8 cellular contexts compared by ENCODE assay signal in the genomic region with DNA sequence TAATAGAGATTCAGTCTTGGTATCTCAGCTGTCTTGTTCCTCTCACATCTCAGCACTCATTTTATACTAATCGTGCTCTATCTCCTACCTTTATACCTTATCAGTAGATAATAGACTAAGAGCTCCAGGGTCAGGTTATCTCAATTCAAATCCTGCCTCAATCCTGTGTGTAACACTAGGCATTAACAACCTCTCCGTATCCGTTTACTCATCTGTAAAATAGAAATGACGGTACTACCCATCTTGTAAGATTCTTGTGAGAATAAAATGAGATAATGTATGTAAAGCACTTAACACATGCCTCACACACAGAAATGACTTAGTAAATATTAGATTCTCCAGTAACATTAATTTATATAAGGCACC. TPM values are rescaled to one million over a fixed set of nuclear protein-coding genes. Genes with fewer than 3 reads are reported as not detected.
DNase-seq lines count a peak whose midpoint lies in the region; ATAC-seq and TF ChIP-seq lines count a peak whose summit lies in the region.

No MANE protein-coding gene starts in this region.

- H3K4me3 ChIP-seq in AG04450 (ENCODE audit: low read depth, low read length): peak overlapping the region; percentile 44
- H3K4me3 ChIP-seq in H7 (ENCODE audit: insufficient read depth, low read depth, low read length): peak overlapping the region; percentile 96
- peak overlapping the region in 1 of 4 donors; percentile 58 for H3K4me3 ChIP-seq in adrenal gland

- H3K9me3 ChIP-seq in AG04450 (ENCODE audit: control insufficient read depth, insufficient read depth, low read length) (peaks cover 5% of the 10 kb centered on the region; the same call in 1 of the 2 replicates), adrenal gland (replicated peaks in 1 of 3) (no peaks in the 10 kb centered on the region)

- intact Hi-C loops in adrenal gland (cut with DNase I): no loop called here

- H3K4me3 Mint-ChIP-seq in memory B cell: peak overlapping the region; percentile 96

- no peak for DNase-seq in AG04450 (ENCODE audit: low read depth, low spot score)
- DNase-seq in H7: no peak
- no peak for DNase-seq in adrenal gland
- DNase-seq in memory B cell (ENCODE audit: low spot score in 2 of 2): no peak
- no peak for DNase-seq in activated gamma-delta T cell (lab: John Stamatoyannopoulos, UW)
- no peak for DNase-seq in occipital lobe (lab: John Stamatoyannopoulos, UW)
- no peak for DNase-seq in activated CD4-positive, alpha-beta T cell treated with anti-CD3 and anti-CD28 coated beads for 4 hours

- peaks cover 3% of the 10 kb centered on the region for H3K36me3 Mint-ChIP-seq in memory B cell

- TF ChIP-seq POLR2A in adrenal gland (IDR thresholded peaks at IDR 0.05): no peak

- H3K36me3 ChIP-seq in H7 (replicated peaks; ENCODE audit: control insufficient read depth, insufficient read depth, low read length): no peaks in the 10 kb centered on the region
- H3K36me3 ChIP-seq in adrenal gland (replicated peaks in 1 of 2): no peaks in the 10 kb centered on the region

- no peaks in the 10 kb centered on the region for H3K27me3 Mint-ChIP-seq in memory B cell

- H3K9me3 Mint-ChIP-seq in memory B cell: no peaks in the 10 kb centered on the region

- 27 to 32% (median 28%) methylated on average over 4 of the region's 4 CpGs for WGBS in adrenal gland, 4 donors

- peak overlapping the region; percentile 99 for H3K27ac Mint-ChIP-seq in memory B cell

- H3K27me3 ChIP-seq in AG04450 (ENCODE audit: control insufficient read depth, insufficient read depth, low read length) (no peaks in the 10 kb centered on the region), H7 (ENCODE audit: control insufficient read depth, insufficient read depth, low read length) (no peaks in the 10 kb centered on the region), adrenal gland (no peaks in the 10 kb centered on the region)

- peaks cover 10% of the 10 kb centered on the region for H3K4me1 Mint-ChIP-seq in memory B cell

- peaks cover 6 to 31% of the 10 kb centered on the region in 2 donors for H3K4me1 ChIP-seq in adrenal gland (replicated peaks in 1 of 2)

- POLR2A ChIA-PET in AG04450 (lab: Yijun Ruan, JAX): interaction anchor here (0.6 to 3.2 kb wide), 10 partner anchors 10 to 83 kb away, joined by 3 to 26 read pairs (median 8); a partner anchor contains a TSS

- TF ChIP-seq CTCF in AG04450 (IDR thresholded peaks at IDR 0.05; ENCODE audit: low read depth, low read length) (no peak), adrenal gland (IDR thresholded peaks at IDR 0.05) (no peak)

- ATAC-seq in memory B cell (ENCODE audit: low read depth) (no peak), HG02852 (IDR thresholded peaks at IDR 0.05; ENCODE audit: unreplicated experiment) (no peak)

- no peak overlapping the region for H3K27ac ChIP-seq in AG04450 (ENCODE audit: low read depth, low read length)
- H3K27ac ChIP-seq in adrenal gland: peak overlapping the region in 4 of 5 donors; percentile 43 to 99 (median 88)

- CTCF ChIA-PET in AG04450 (lab: Charles Lee): interaction anchor here (0.5 to 3.0 kb wide), 22 partner anchors 10 to 1435 kb away, joined by 3 to 20 read pairs (median 4); a partner anchor contains a TSS

RNA-seq across cellular contexts. Expression of a gene that starts 0.6 kb away (rescaled TPM):
- polyA plus RNA-seq in AG04450 (2011; rRNA removed) (176 and 245 TPM in 2 replicates), adrenal gland (10 to 100 TPM in 2 of 3 donors, 1 to 10 TPM in 1; 9.2 to 34.7 (median 14.2) TPM)
- 53.7 and 100 TPM in 2 replicates for polyA minus RNA-seq in AG04450 (2011; rRNA and poly(A)+ RNA removed)
- total RNA-seq in H7 (2014; rRNA removed; shearing (Covaris generic)): 37.3 and 76.5 TPM in 2 replicates
- total RNA-seq in adrenal gland (100 to 1,000 TPM in 1 of 8 donors, 10 to 100 TPM in 7; 28.2 to 109 (median 52.2) TPM), occipital lobe (41.3 TPM)

RNA-seq across cellular contexts. Expression of a gene that starts 13.0 kb away (rescaled TPM):
- polyA plus RNA-seq in AG04450 (2011; rRNA removed) (1.4 TPM in 2 replicates), adrenal gland (1 to 10 TPM; 2.3 to 6.1 (median 2.7) TPM)
- polyA minus RNA-seq in AG04450 (2011; rRNA and poly(A)+ RNA removed): 0.70 and 2.5 TPM in 2 replicates
- 0.38 and 1.3 TPM in 2 replicates for total RNA-seq in H7 (2014; rRNA removed; shearing (Covaris generic))
- total RNA-seq in adrenal gland (1 to 10 TPM; 1.0 to 5.1 (median 3.1) TPM), occipital lobe (0.31 TPM)
